ENCODE assay signal across 1 cellular context in genomic region chr18:5237083-5237722, GRCh38.
TF ChIP-seq lines count a peak whose summit lies in the region.

No MANE protein-coding gene starts in this region.

TF ChIP-seq in GM23338, 12 proteins besides CTCF, POLR2A, EP300 and RAD21 (continued from another document):
- no peak for TF ChIP-seq ZNF462 (CRISPR knock-in tag; IDR thresholded peaks at IDR 0.05)
- TF ChIP-seq JUNB (IDR thresholded peaks at IDR 0.05; ENCODE audit: unreplicated experiment) = no peak
- no peak for TF ChIP-seq ETS1 (IDR thresholded peaks at IDR 0.05)
- TF ChIP-seq EZH2 (IDR thresholded peaks at IDR 0.05; ENCODE audit: low read depth, unreplicated experiment) = no peak
- TF ChIP-seq EZH2phosphoT487 (IDR thresholded peaks at IDR 0.05; ENCODE audit: unreplicated experiment) = no peak
- TF ChIP-seq POLR2AphosphoS5 (IDR thresholded peaks at IDR 0.05; ENCODE audit: low read depth) = no peak
- TF ChIP-seq STAT1 (IDR thresholded peaks at IDR 0.05; ENCODE audit: unreplicated experiment) = no peak
